In the genomic region with DNA sequence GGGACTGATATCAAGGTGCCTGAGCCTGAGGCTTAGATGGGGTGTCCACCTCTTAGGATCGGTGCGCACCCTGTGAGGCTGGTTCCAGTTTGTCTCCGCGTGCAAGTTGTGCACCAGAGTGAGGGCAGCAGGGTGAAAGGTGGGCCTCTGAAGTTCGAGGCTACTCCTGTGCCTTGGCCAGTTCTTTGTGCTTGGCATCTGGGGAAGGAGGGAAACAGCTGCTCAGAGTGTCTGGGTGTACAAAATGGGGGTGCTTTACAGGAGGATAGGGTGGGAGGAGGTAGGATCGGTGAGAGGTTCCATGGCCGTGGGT, we compare ENCODE assay signal across 8 cellular contexts. TPM values are rescaled to one million over a fixed set of nuclear protein-coding genes. Genes with fewer than 3 reads are reported as not detected.
DNase-seq lines count a peak whose midpoint lies in the region; ATAC-seq lines count a peak whose summit lies in the region.

No MANE protein-coding gene starts in this region.

- POLR2A ChIA-PET in activated CD4-positive, alpha-beta memory T cell treated with anti-CD3 and anti-CD28 coated beads for 36 hours (lab: Charles Lee), result interaction anchor here (0.9 kb wide), 1 partner anchor 11 kb away, joined by 3 read pairs; no protein-coding TSS in a partner anchor

- no peaks in the 10 kb centered on the region for H3K9me3 Mint-ChIP-seq in activated CD4-positive, alpha-beta memory T cell treated with anti-CD3 and anti-CD28 coated beads for 36 hours
- H3K9me3 Mint-ChIP-seq in stimulated activated effector memory CD8-positive, alpha-beta T cell treated with anti-CD3 and anti-CD28 coated beads, Interleukin-12 subunit alpha, Interleukin-12 subunit beta, amount 100 ng/mL, for 72 hours, result no peaks in the 10 kb centered on the region

- no peaks in the 10 kb centered on the region for H3K9me3 ChIP-seq in HAP-1

- no peaks in the 10 kb centered on the region; the same call in 1 of the 2 replicates for H3K27me3 ChIP-seq in HAP-1 (ENCODE audit: low read depth)

- CTCF ChIA-PET in activated CD4-positive, alpha-beta memory T cell treated with anti-CD3 and anti-CD28 coated beads for 36 hours (lab: Charles Lee), result interaction anchor here (1.5 to 3.9 kb wide), 2 partner anchors 10 to 251 kb away, joined by 7 to 21 read pairs; partner anchors contain the start of gene EPHB3

- H3K36me3 ChIP-seq in HAP-1 (replicated peaks), result no peaks in the 10 kb centered on the region

- no peak for ATAC-seq in stimulated activated effector memory CD8-positive, alpha-beta T cell treated with anti-CD3 and anti-CD28 coated beads, Interleukin-12 subunit alpha, Interleukin-12 subunit beta, amount 100 ng/mL, for 72 hours

- H3K27ac Mint-ChIP-seq in activated CD4-positive, alpha-beta memory T cell treated with anti-CD3 and anti-CD28 coated beads for 36 hours, result no peak overlapping the region
- H3K27ac Mint-ChIP-seq in stimulated activated effector memory CD8-positive, alpha-beta T cell treated with anti-CD3 and anti-CD28 coated beads, Interleukin-12 subunit alpha, Interleukin-12 subunit beta, amount 100 ng/mL, for 72 hours, result peak overlapping the region; percentile 96

- no peaks in the 10 kb centered on the region for H3K27me3 Mint-ChIP-seq in activated CD4-positive, alpha-beta memory T cell treated with anti-CD3 and anti-CD28 coated beads for 36 hours

- H3K4me3 ChIP-seq in HAP-1 (peak overlapping the region; percentile 92), iPS-11a (ENCODE audit: low read depth, low read length) (peak overlapping the region; percentile 90)

- H3K36me3 Mint-ChIP-seq in activated CD4-positive, alpha-beta memory T cell treated with anti-CD3 and anti-CD28 coated beads for 36 hours, result peaks cover 8% of the 10 kb centered on the region
- peaks cover 16% of the 10 kb centered on the region for H3K36me3 Mint-ChIP-seq in stimulated activated effector memory CD8-positive, alpha-beta T cell treated with anti-CD3 and anti-CD28 coated beads, Interleukin-12 subunit alpha, Interleukin-12 subunit beta, amount 100 ng/mL, for 72 hours

- H3K4me1 ChIP-seq in HAP-1, result peaks cover 9% of the 10 kb centered on the region

- DNase-seq in HAP-1 (ENCODE audit: low spot score in 2 of 2), result no peak
- no peak for DNase-seq in activated CD4-positive, alpha-beta memory T cell treated with anti-CD3 and anti-CD28 coated beads for 36 hours
- DNase-seq in stimulated activated effector memory CD8-positive, alpha-beta T cell treated with anti-CD3 and anti-CD28 coated beads, Interleukin-12 subunit alpha, Interleukin-12 subunit beta, amount 100 ng/mL, for 72 hours (ENCODE audit: low spot score in 2 of 2), result no peak
- no peak for DNase-seq in central memory CD4-positive, alpha-beta T cell
- no peak for DNase-seq in activated CD4-positive, CD25-positive, alpha-beta regulatory T cell treated with anti-CD3 and anti-CD28 coated beads, Interleukin-2, amount 50 U/mL, for 72 hours
- no peak for DNase-seq in cerebellar nuclear complex (lab: John Stamatoyannopoulos, UW)
- DNase-seq in EL, result no peak

- peaks cover 54% of the 10 kb centered on the region for H3K4me1 Mint-ChIP-seq in activated CD4-positive, alpha-beta memory T cell treated with anti-CD3 and anti-CD28 coated beads for 36 hours (ENCODE audit: low read depth)
- H3K4me1 Mint-ChIP-seq in stimulated activated effector memory CD8-positive, alpha-beta T cell treated with anti-CD3 and anti-CD28 coated beads, Interleukin-12 subunit alpha, Interleukin-12 subunit beta, amount 100 ng/mL, for 72 hours, result peaks cover 57% of the 10 kb centered on the region

- peak overlapping the region; percentile 87 for H3K4me3 Mint-ChIP-seq in activated CD4-positive, alpha-beta memory T cell treated with anti-CD3 and anti-CD28 coated beads for 36 hours
- H3K4me3 Mint-ChIP-seq in stimulated activated effector memory CD8-positive, alpha-beta T cell treated with anti-CD3 and anti-CD28 coated beads, Interleukin-12 subunit alpha, Interleukin-12 subunit beta, amount 100 ng/mL, for 72 hours, result peak overlapping the region; percentile 85

- intact Hi-C loops in activated CD4-positive, alpha-beta memory T cell treated with anti-CD3 and anti-CD28 coated beads for 36 hours (cut with micrococcal nuclease), result loop anchor here (2.0 to 10.0 kb wide), 4 partner anchors 60 to 1176 kb away; partner anchors contain the start of gene KLHL24

- in situ Hi-C loops in HAP-1 (cut with MboI; ENCODE audit: low sequenced_read_pairs), result no loop called here

RNA-seq across cellular contexts. Expression of gene VPS8, which starts 0.8 kb away (rescaled TPM):
- 10 to 100 TPM; 28.7 to 32.3 TPM for total RNA-seq in activated CD4-positive, alpha-beta memory T cell treated with anti-CD3 and anti-CD28 coated beads for 36 hours
